Comparison of ENCODE assay signal across 21 cellular contexts in the genomic region with DNA sequence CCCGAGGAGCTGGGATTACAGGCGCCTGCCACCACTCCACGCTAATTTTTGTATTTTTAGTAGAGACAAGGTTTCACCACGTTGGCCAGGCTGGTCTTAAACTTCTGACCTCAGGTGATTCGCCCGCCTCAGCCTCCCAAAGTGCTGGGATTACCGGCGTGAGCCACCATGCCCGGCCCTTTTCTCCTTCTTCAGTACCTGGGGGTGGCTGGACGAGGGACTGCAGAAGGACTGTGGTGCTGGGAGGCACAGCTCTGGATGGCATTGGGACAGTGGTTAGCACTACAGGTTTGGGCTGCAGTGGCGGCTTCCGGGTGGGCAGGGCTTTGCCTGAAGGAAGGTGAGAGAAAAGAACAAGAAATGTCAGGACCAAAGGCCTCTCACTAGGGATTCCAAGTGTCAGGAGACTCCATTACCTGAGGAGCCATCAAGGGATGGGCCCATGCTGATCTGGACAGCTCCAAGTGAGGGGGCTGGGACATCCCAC. TPM values are rescaled to one million over a fixed set of nuclear protein-coding genes. Genes with fewer than 3 reads are reported as not detected.
"Had no signal": no experiment of that assay in that cellular context is flagged by ENCODE, and none has a peak within 500 bp of the region (broad histone marks: within the 10 kb centered on the region; RNA-seq: fewer than 3 reads in every experiment).

No MANE protein-coding gene starts in this region.

- H3K9ac ChIP-seq: SK-N-SH had no signal

- H3K9me3 ChIP-seq: MG63, SK-N-SH had no signal

- H3K4me3 ChIP-seq: MG63 had no signal

- DNase-seq: IMR-90, Karpas-422, KG1, MG63, NCI-H1092, NCI-H1105 treated with DMSO at 0.1 percent for 48 hours, NCI-H1436, NCI-H187, NCI-H2029, NCI-H2081 treated with DMSO at 0.1 percent for 48 hours, NCI-H2171, NCI-H226, NCI-H446, NCI-H510A, NCI-H524 treated with DMSO at 0.1 percent for 48 hours, NCI-H69, NCI-H774, RPMI8226, SHP77, SK-N-SH had no signal

- H3K27me3 ChIP-seq: MG63 had no signal

- ATAC-seq: HepG2 had no signal

- H3K9me2 ChIP-seq: SK-N-SH had no signal

- H3K4me2 ChIP-seq: SK-N-SH had no signal

RNA-seq across cellular contexts. Expression of a gene that starts 11.5 kb away (rescaled TPM):
- total RNA-seq: IMR-90 had no signal

RNA-seq across cellular contexts. Expression of a gene that starts 31.1 kb away (rescaled TPM):
- total RNA-seq: IMR-90 had no signal
